ENCODE assay signal across 1 cellular context in the genomic region with DNA sequence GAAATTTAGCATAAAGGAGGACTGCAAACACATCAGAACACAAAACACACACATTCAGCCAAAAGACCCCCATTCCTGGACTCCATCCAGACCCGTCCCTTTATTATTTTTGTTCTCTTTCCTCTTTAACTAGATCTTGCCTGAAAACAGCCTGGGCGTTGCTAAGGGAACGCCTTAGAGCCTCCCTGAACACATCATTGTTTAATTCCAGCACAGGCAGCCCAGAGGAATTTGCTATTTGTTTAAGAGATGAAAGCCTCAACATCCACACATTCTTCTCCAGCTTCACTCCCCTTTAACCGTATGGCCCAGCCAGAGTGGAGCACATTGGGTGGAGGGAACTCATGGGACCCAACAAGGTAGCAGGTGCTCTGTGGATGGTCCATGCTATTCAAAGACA.
TF ChIP-seq lines count a peak whose summit lies in the region.

No MANE protein-coding gene starts in this region.

TF ChIP-seq in WTC11, 78 proteins besides CTCF, POLR2A, EP300 and RAD21 (continued from another document):
- TF ChIP-seq, protein P1, sequence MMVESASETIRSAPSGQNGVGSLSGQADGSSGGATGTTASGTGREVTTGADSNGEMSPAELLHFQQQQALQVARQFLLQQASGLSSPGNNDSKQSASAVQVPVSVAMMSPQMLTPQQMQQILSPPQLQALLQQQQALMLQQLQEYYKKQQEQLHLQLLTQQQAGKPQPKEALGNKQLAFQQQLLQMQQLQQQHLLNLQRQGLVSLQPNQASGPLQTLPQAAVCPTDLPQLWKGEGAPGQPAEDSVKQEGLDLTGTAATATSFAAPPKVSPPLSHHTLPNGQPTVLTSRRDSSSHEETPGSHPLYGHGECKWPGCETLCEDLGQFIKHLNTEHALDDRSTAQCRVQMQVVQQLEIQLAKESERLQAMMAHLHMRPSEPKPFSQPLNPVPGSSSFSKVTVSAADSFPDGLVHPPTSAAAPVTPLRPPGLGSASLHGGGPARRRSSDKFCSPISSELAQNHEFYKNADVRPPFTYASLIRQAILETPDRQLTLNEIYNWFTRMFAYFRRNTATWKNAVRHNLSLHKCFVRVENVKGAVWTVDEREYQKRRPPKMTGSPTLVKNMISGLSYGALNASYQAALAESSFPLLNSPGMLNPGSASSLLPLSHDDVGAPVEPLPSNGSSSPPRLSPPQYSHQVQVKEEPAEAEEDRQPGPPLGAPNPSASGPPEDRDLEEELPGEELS (CRISPR knock-in tag; IDR thresholded peaks at IDR 0.05), result no peak
- no peak for TF ChIP-seq MXD4 (CRISPR knock-in tag; IDR thresholded peaks at IDR 0.05; ENCODE audit: borderline replicate concordance)
- no peak for TF ChIP-seq OVOL2 (CRISPR knock-in tag; IDR thresholded peaks at IDR 0.05; ENCODE audit: borderline replicate concordance)
- TF ChIP-seq ELF4 (CRISPR knock-in tag; IDR thresholded peaks at IDR 0.05; ENCODE audit: low read depth), result no peak
- no peak for TF ChIP-seq ZNF317 (CRISPR knock-in tag; IDR thresholded peaks at IDR 0.05; ENCODE audit: borderline replicate concordance, low read depth)
- TF ChIP-seq, protein P2, sequence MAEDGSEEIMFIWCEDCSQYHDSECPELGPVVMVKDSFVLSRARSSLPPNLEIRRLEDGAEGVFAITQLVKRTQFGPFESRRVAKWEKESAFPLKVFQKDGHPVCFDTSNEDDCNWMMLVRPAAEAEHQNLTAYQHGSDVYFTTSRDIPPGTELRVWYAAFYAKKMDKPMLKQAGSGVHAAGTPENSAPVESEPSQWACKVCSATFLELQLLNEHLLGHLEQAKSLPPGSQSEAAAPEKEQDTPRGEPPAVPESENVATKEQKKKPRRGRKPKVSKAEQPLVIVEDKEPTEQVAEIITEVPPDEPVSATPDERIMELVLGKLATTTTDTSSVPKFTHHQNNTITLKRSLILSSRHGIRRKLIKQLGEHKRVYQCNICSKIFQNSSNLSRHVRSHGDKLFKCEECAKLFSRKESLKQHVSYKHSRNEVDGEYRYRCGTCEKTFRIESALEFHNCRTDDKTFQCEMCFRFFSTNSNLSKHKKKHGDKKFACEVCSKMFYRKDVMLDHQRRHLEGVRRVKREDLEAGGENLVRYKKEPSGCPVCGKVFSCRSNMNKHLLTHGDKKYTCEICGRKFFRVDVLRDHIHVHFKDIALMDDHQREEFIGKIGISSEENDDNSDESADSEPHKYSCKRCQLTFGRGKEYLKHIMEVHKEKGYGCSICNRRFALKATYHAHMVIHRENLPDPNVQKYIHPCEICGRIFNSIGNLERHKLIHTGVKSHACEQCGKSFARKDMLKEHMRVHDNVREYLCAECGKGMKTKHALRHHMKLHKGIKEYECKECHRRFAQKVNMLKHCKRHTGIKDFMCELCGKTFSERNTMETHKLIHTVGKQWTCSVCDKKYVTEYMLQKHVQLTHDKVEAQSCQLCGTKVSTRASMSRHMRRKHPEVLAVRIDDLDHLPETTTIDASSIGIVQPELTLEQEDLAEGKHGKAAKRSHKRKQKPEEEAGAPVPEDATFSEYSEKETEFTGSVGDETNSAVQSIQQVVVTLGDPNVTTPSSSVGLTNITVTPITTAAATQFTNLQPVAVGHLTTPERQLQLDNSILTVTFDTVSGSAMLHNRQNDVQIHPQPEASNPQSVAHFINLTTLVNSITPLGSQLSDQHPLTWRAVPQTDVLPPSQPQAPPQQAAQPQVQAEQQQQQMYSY (CRISPR knock-in tag; IDR thresholded peaks at IDR 0.05), result no peak
- TF ChIP-seq FOXJ3 (CRISPR knock-in tag; IDR thresholded peaks at IDR 0.05; ENCODE audit: borderline replicate concordance), result no peak
- TF ChIP-seq ARID4B (CRISPR knock-in tag; IDR thresholded peaks at IDR 0.05; ENCODE audit: borderline replicate concordance), result no peak
- no peak for TF ChIP-seq GTF2I (CRISPR knock-in tag; conservative IDR thresholded peaks at IDR 0.05)
- no peak for TF ChIP-seq JUN (CRISPR knock-in tag; IDR thresholded peaks at IDR 0.05)
- no peak for TF ChIP-seq ZNF219 (CRISPR knock-in tag; IDR thresholded peaks at IDR 0.05; ENCODE audit: borderline replicate concordance)
- TF ChIP-seq TEAD4 (CRISPR knock-in tag; IDR thresholded peaks at IDR 0.05), result no peak
- no peak for TF ChIP-seq ZNF281 (CRISPR knock-in tag; IDR thresholded peaks at IDR 0.05)
- no peak for TF ChIP-seq ATF2 (CRISPR knock-in tag; IDR thresholded peaks at IDR 0.05; ENCODE audit: borderline replicate concordance, low read depth)
